ENCODE assay signal across 24 cellular contexts in genomic region chr1:34296059-34296458, GRCh38.
"Had no signal": no experiment of that assay in that cellular context is flagged by ENCODE, and none has a peak within 500 bp of the region (broad histone marks: within the 10 kb centered on the region; RNA-seq: fewer than 3 reads in every experiment).

No MANE protein-coding gene starts in this region.

- H3K27me3 ChIP-seq: colonic mucosa, gastrocnemius medialis, heart left ventricle had no signal

- H3K4me1 Mint-ChIP-seq: endodermal cell had no signal

- DNase-seq: colonic mucosa; cortex of kidney; dermis blood vessel endothelial cell; dorsolateral prefrontal cortex; effector CD4-positive, alpha-beta T cell; effector CD8-positive, alpha-beta T cell; effector memory CD4-positive, alpha-beta T cell; effector memory CD8-positive, alpha-beta T cell; endodermal cell; erythroblast; esophagus squamous epithelium; foreskin fibroblast; foreskin keratinocyte; foreskin melanocyte; gastrocnemius medialis; glutamatergic neuron; head of caudate nucleus; heart right ventricle had no signal

- H3K4me3 ChIP-seq: colonic mucosa, coronary artery, dorsolateral prefrontal cortex, esophagus squamous epithelium, gastrocnemius medialis, gastroesophageal sphincter, heart left ventricle, heart right ventricle had no signal

- H3K27ac ChIP-seq: colonic mucosa, coronary artery, epithelial cell of prostate, esophagus squamous epithelium, foreskin keratinocyte, gastrocnemius medialis, gastroesophageal sphincter, heart left ventricle, heart right ventricle had no signal

- H3K9me3 ChIP-seq: colonic mucosa, esophagus squamous epithelium, gastrocnemius medialis, gastroesophageal sphincter, heart left ventricle had no signal

- H3K36me3 ChIP-seq: colonic mucosa, esophagus squamous epithelium, gastrocnemius medialis, gastroesophageal sphincter, heart left ventricle, heart right ventricle had no signal

- H3K4me1 ChIP-seq: colonic mucosa, esophagus squamous epithelium, foreskin keratinocyte, gastrocnemius medialis, gastroesophageal sphincter, heart left ventricle, heart right ventricle had no signal

- ATAC-seq: effector memory CD8-positive, alpha-beta T cell; esophagus mucosa; foreskin keratinocyte; gastrocnemius medialis; gastroesophageal sphincter; heart left ventricle; heart right ventricle had no signal

- H3K9me3 Mint-ChIP-seq: dendritic cell treated with granulocyte-macrophage colony-stimulating factor and Interleukin-4, amounts not matched to agents 40 ng/mL and 50 ng/mL, for 4 days; effector memory CD8-positive, alpha-beta T cell; endodermal cell had no signal

- H3K4me3 Mint-ChIP-seq: dendritic cell treated with granulocyte-macrophage colony-stimulating factor and Interleukin-4, amounts not matched to agents 40 ng/mL and 50 ng/mL, for 4 days; effector memory CD8-positive, alpha-beta T cell; endodermal cell had no signal

- H3K27ac Mint-ChIP-seq: dendritic cell treated with granulocyte-macrophage colony-stimulating factor and Interleukin-4, amounts not matched to agents 40 ng/mL and 50 ng/mL, for 4 days; effector memory CD8-positive, alpha-beta T cell; endodermal cell had no signal
